ENCODE assay signal across 22 cellular contexts in genomic region chr6:1558388-1558787, GRCh38. TPM values are rescaled to one million over a fixed set of nuclear protein-coding genes. Genes with fewer than 3 reads are reported as not detected.
DNase-seq lines count a peak whose midpoint lies in the region; ATAC-seq and TF ChIP-seq lines count a peak whose summit lies in the region.
"Had no signal": no experiment of that assay in that cellular context is flagged by ENCODE, and none has a peak within 500 bp of the region (broad histone marks: within the 10 kb centered on the region; RNA-seq: fewer than 3 reads in every experiment).

No MANE protein-coding gene starts in this region.

- H3K27ac ChIP-seq in esophagus muscularis mucosa (replicated peaks in 1 of 4) = no peak overlapping the region
- no peak overlapping the region for H3K27ac ChIP-seq in adrenal gland
- H3K27ac ChIP-seq: 22Rv1, RWPE1 had no signal

- peaks cover 0 to 12% (median 8%) of the 10 kb centered on the region in 4 donors for H3K4me1 ChIP-seq in esophagus muscularis mucosa
- H3K4me1 ChIP-seq in adrenal gland (replicated peaks in 1 of 2) = no peaks in the 10 kb centered on the region

- intact Hi-C loops in esophagus muscularis mucosa (cut with DNase I) = no loop called here
- intact Hi-C loops in adrenal gland (cut with DNase I) = no loop called here
- intact Hi-C loops in left colon (cut with DNase I, micrococcal nuclease) = no loop called here

- H3K4me3 Mint-ChIP-seq in activated naive CD4-positive, alpha-beta T cell treated with anti-CD3 and anti-CD28 coated beads, Interleukin-2, amount 50 U/mL, for 24 hours = no peak overlapping the region
- no peak overlapping the region for H3K4me3 Mint-ChIP-seq in activated naive CD8-positive, alpha-beta T cell treated with anti-CD3 and anti-CD28 coated beads, Interleukin-2, amount 50 U/mL, for 24 hours
- H3K4me3 Mint-ChIP-seq: CD14-positive monocyte had no signal

- peaks cover 9% of the 10 kb centered on the region for H3K27me3 Mint-ChIP-seq in activated naive CD4-positive, alpha-beta T cell treated with anti-CD3 and anti-CD28 coated beads, Interleukin-2, amount 50 U/mL, for 24 hours
- H3K27me3 Mint-ChIP-seq in activated naive CD8-positive, alpha-beta T cell treated with anti-CD3 and anti-CD28 coated beads, Interleukin-2, amount 50 U/mL, for 24 hours = peaks cover 43% of the 10 kb centered on the region

- no peak for TF ChIP-seq EP300 in esophagus muscularis mucosa (IDR thresholded peaks at IDR 0.05)

- peak overlapping the region; percentile 43 for H3K27ac Mint-ChIP-seq in activated naive CD4-positive, alpha-beta T cell treated with anti-CD3 and anti-CD28 coated beads, Interleukin-2, amount 50 U/mL, for 24 hours
- no peak overlapping the region for H3K27ac Mint-ChIP-seq in activated naive CD8-positive, alpha-beta T cell treated with anti-CD3 and anti-CD28 coated beads, Interleukin-2, amount 50 U/mL, for 24 hours
- H3K27ac Mint-ChIP-seq: CD14-positive monocyte had no signal

- no peaks in the 10 kb centered on the region for H3K27me3 ChIP-seq in esophagus muscularis mucosa
- peaks cover 5% of the 10 kb centered on the region for H3K27me3 ChIP-seq in adrenal gland

- no peak overlapping the region for H3K4me3 ChIP-seq in esophagus muscularis mucosa
- no peak overlapping the region for H3K4me3 ChIP-seq in adrenal gland
- H3K4me3 ChIP-seq: K562 had no signal

- H3K9me3 ChIP-seq in esophagus muscularis mucosa (no peaks in the 10 kb centered on the region), adrenal gland (replicated peaks in 1 of 3) (no peaks in the 10 kb centered on the region)

- 89% methylated on average over 11 of the region's 11 CpGs for WGBS in esophagus muscularis mucosa
- WGBS in adrenal gland, 4 donors = 74 to 83% (median 79%) methylated on average over 11 of the region's 11 CpGs

- TF ChIP-seq CTCF in esophagus muscularis mucosa (IDR thresholded peaks at IDR 0.05) = no peak
- TF ChIP-seq CTCF in adrenal gland (IDR thresholded peaks at IDR 0.05) = no peak

- no peak for TF ChIP-seq POLR2A in esophagus muscularis mucosa (IDR thresholded peaks at IDR 0.05; ENCODE audit: low read depth)
- TF ChIP-seq POLR2A in adrenal gland (IDR thresholded peaks at IDR 0.05) = no peak

- peaks cover 3% of the 10 kb centered on the region for H3K36me3 Mint-ChIP-seq in activated naive CD4-positive, alpha-beta T cell treated with anti-CD3 and anti-CD28 coated beads, Interleukin-2, amount 50 U/mL, for 24 hours
- no peaks in the 10 kb centered on the region for H3K36me3 Mint-ChIP-seq in activated naive CD8-positive, alpha-beta T cell treated with anti-CD3 and anti-CD28 coated beads, Interleukin-2, amount 50 U/mL, for 24 hours (ENCODE audit: low read depth)
- H3K36me3 Mint-ChIP-seq: CD14-positive monocyte had no signal

- no peak for ATAC-seq in HG02884 (IDR thresholded peaks at IDR 0.05; ENCODE audit: unreplicated experiment)
- ATAC-seq in activated naive CD8-positive, alpha-beta T cell treated with anti-CD3 and anti-CD28 coated beads, Interleukin-2, amount 50 U/mL, for 24 hours = no peak
- ATAC-seq in left colon = no peak
- ATAC-seq: HCT116, K562 had no signal

- H3K36me3 ChIP-seq in esophagus muscularis mucosa (no peaks in the 10 kb centered on the region), adrenal gland (replicated peaks in 1 of 2) (no peaks in the 10 kb centered on the region)

- peaks cover 14% of the 10 kb centered on the region for H3K4me1 Mint-ChIP-seq in activated naive CD4-positive, alpha-beta T cell treated with anti-CD3 and anti-CD28 coated beads, Interleukin-2, amount 50 U/mL, for 24 hours
- peaks cover 8% of the 10 kb centered on the region for H3K4me1 Mint-ChIP-seq in activated naive CD8-positive, alpha-beta T cell treated with anti-CD3 and anti-CD28 coated beads, Interleukin-2, amount 50 U/mL, for 24 hours

- H3K9me3 Mint-ChIP-seq in activated naive CD4-positive, alpha-beta T cell treated with anti-CD3 and anti-CD28 coated beads, Interleukin-2, amount 50 U/mL, for 24 hours = no peaks in the 10 kb centered on the region
- H3K9me3 Mint-ChIP-seq in activated naive CD8-positive, alpha-beta T cell treated with anti-CD3 and anti-CD28 coated beads, Interleukin-2, amount 50 U/mL, for 24 hours = no peaks in the 10 kb centered on the region

- DNase-seq in activated naive CD4-positive, alpha-beta T cell treated with anti-CD3 and anti-CD28 coated beads, Interleukin-2, amount 50 U/mL, for 16 hours = no peak
- DNase-seq in esophagus muscularis mucosa (ENCODE audit: extremely low spot score) (peak; percentile 45), myocyte (ENCODE audit: low read depth) (peak; percentile 74), adrenal gland (no peak), left colon (no peak)
- DNase-seq in activated naive CD8-positive, alpha-beta T cell treated with anti-CD3 and anti-CD28 coated beads, Interleukin-2, amount 50 U/mL, for 24 hours = no peak
- DNase-seq: DMS79, MV-4-11, NCI-H1694 treated with DMSO at 0.1 percent for 48 hours, NCI-H2107, NCI-H2227 treated with DMSO at 0.1 percent for 48 hours, NCI-H510A treated with DMSO at 0.1 percent for 48 hours, NCI-H774, OCI-M1, SIG-M5 had no signal

RNA-seq across cellular contexts. Expression of gene FOXC1, which starts 51.3 kb away (rescaled TPM):
- total RNA-seq in esophagus muscularis mucosa = 10 to 100 TPM in 3 of 4 donors, 1 to 10 TPM in 1; 8.7 to 19.7 (median 16.8) TPM
- total RNA-seq in myocyte = 3.6 and 5.0 TPM in 2 replicates
- 1.9 TPM for polyA plus RNA-seq in myocyte (2012)
- total RNA-seq in adrenal gland = 10 to 100 TPM in 1 of 8 donors, 1 to 10 TPM in 7; 3.0 to 13.2 (median 5.7) TPM
- 1 to 10 TPM; 2.7 to 5.3 (median 4.6) TPM for polyA plus RNA-seq in adrenal gland
- total RNA-seq in left colon = 1 to 10 TPM in 1 of 2 donors, under 1 TPM in 1; 0.82 to 1.5 TPM
- total RNA-seq: K562 had no signal
- polyA plus RNA-seq: CD14-positive monocyte, K562 had no signal

Comparison
In these comparisons a context has a peak if more than half of its experiments do, and no peak if none do; other contexts are left out.
1. DNase-seq: peak in esophagus muscularis mucosa (single experiment) and myocyte (single experiment); none in activated naive CD4-positive, alpha-beta T cell treated with anti-CD3 and anti-CD28 coated beads, Interleukin-2, amount 50 U/mL, for 16 hours (single experiment), activated naive CD8-positive, alpha-beta T cell treated with anti-CD3 and anti-CD28 coated beads, Interleukin-2, amount 50 U/mL, for 24 hours (single experiment), adrenal gland (0 of 7) and left colon (0 of 2).